Comparison of ENCODE assay signal across 15 cellular contexts in genomic region chr20:38809942-38810341, GRCh38. TPM values are rescaled to one million over a fixed set of nuclear protein-coding genes. Genes with fewer than 3 reads are reported as not detected.
A peak's percentile ranks its signal among the peaks of the same experiment; 100 is the strongest.
DNase-seq lines count a peak whose midpoint lies in the region; ATAC-seq and TF ChIP-seq lines count a peak whose summit lies in the region.
"Had no signal": no experiment of that assay in that cellular context is flagged by ENCODE, and none has a peak within 500 bp of the region (broad histone marks: within the 10 kb centered on the region; RNA-seq: fewer than 3 reads in every experiment).

No MANE protein-coding gene starts in this region.

- H3K27ac Mint-ChIP-seq in natural killer cell treated with Interleukin-12 subunit alpha and Interleukin-12 subunit beta and Interleukin-15 and Interleukin-18, amount 100 ng/mL, for 72 hours = peak overlapping the region; percentile 90
- peak overlapping the region in 1 of 2 donors; percentile 83 for H3K27ac Mint-ChIP-seq in natural killer cell
- H3K27ac Mint-ChIP-seq in activated T-helper 2 cell treated with anti-CD3 and anti-CD28 coated beads, Interferon-gamma antibody, Interleukin-2, Interleukin-4, amounts not matched to agents 10 μg/mL and 5 μg/mL and 100 μg/mL, durations not matched to agents 14 hours and 24 hours and 36 hours = peak overlapping the region; percentile 43
- peak overlapping the region; percentile 84 for H3K27ac Mint-ChIP-seq in stimulated activated memory B cell treated with anti-CD40 and anti-IgM and Interleukin-4, amounts not matched to agents 10 μg/mL and 1 μg/mL and 100 μg/mL, for 72 hours

- no peak for TF ChIP-seq CTCF in natural killer cell (IDR thresholded peaks at IDR 0.05)
- no peak for TF ChIP-seq CTCF in GM20000 (IDR thresholded peaks at IDR 0.05; ENCODE audit: extremely low read depth, missing control alignments)

- no peaks in the 10 kb centered on the region for H3K9me3 Mint-ChIP-seq in natural killer cell treated with Interleukin-12 subunit alpha and Interleukin-12 subunit beta and Interleukin-15 and Interleukin-18, amount 100 ng/mL, for 72 hours
- H3K9me3 Mint-ChIP-seq in natural killer cell = no peaks in the 10 kb centered on the region
- no peaks in the 10 kb centered on the region for H3K9me3 Mint-ChIP-seq in activated T-helper 2 cell treated with anti-CD3 and anti-CD28 coated beads, Interferon-gamma antibody, Interleukin-2, Interleukin-4, amounts not matched to agents 10 μg/mL and 5 μg/mL and 100 μg/mL, durations not matched to agents 14 hours and 24 hours and 36 hours
- no peaks in the 10 kb centered on the region for H3K9me3 Mint-ChIP-seq in stimulated activated memory B cell treated with anti-CD40 and anti-IgM and Interleukin-4, amounts not matched to agents 10 μg/mL and 1 μg/mL and 100 μg/mL, for 72 hours
- H3K9me3 Mint-ChIP-seq: activated naive CD4-positive, alpha-beta T cell treated with anti-CD3 and anti-CD28 coated beads, Interleukin-2, amount 50 U/mL, for 72 hours had no signal

- H3K4me1 Mint-ChIP-seq in natural killer cell treated with Interleukin-12 subunit alpha and Interleukin-12 subunit beta and Interleukin-15 and Interleukin-18, amount 100 ng/mL, for 72 hours (ENCODE audit: low read depth in 2 of 2) = peaks cover 59% of the 10 kb centered on the region in 2 donors
- peaks cover 78 to 80% of the 10 kb centered on the region in 2 donors for H3K4me1 Mint-ChIP-seq in natural killer cell
- H3K4me1 Mint-ChIP-seq in activated T-helper 2 cell treated with anti-CD3 and anti-CD28 coated beads, Interferon-gamma antibody, Interleukin-2, Interleukin-4, amounts not matched to agents 10 μg/mL and 5 μg/mL and 100 μg/mL, durations not matched to agents 14 hours and 24 hours and 36 hours (ENCODE audit: low read depth) = peaks cover 57% of the 10 kb centered on the region
- H3K4me1 Mint-ChIP-seq in stimulated activated memory B cell treated with anti-CD40 and anti-IgM and Interleukin-4, amounts not matched to agents 10 μg/mL and 1 μg/mL and 100 μg/mL, for 72 hours = peaks cover 84% of the 10 kb centered on the region

- DNase-seq in natural killer cell treated with Interleukin-12 subunit alpha and Interleukin-12 subunit beta and Interleukin-15 and Interleukin-18, amount 100 ng/mL, for 72 hours (ENCODE audit: low spot score) = no peak
- DNase-seq in natural killer cell (no peak), GM20000 (ENCODE audit: low spot score) (peak; percentile 47), NCI-H2227 treated with DMSO at 0.1 percent for 48 hours (lab: John Stamatoyannopoulos, UW) (no peak), NCI-H1048 (lab: John Stamatoyannopoulos, UW) (no peak)
- DNase-seq in activated T-helper 2 cell treated with anti-CD3 and anti-CD28 coated beads, Interferon-gamma antibody, Interleukin-2, Interleukin-4, amounts not matched to agents 10 μg/mL and 5 μg/mL and 100 μg/mL, durations not matched to agents 14 hours and 24 hours and 36 hours (ENCODE audit: low spot score) = no peak
- DNase-seq: body of pancreas; NCI-H1436 treated with DMSO at 0.1 percent for 48 hours; NK-92 treated with Interleukin-12 subunit alpha and Interleukin-12 subunit beta, amount 100 ng/mL, for 24 hours; stimulated activated CD4-positive, alpha-beta T cell treated with anti-CD3 and anti-CD28 coated beads, Interleukin-4, amount 100 ng/mL, for 24 hours; SW 1271; testis had no signal

- H3K27me3 Mint-ChIP-seq in natural killer cell treated with Interleukin-12 subunit alpha and Interleukin-12 subunit beta and Interleukin-15 and Interleukin-18, amount 100 ng/mL, for 72 hours = no peaks in the 10 kb centered on the region
- H3K27me3 Mint-ChIP-seq in natural killer cell (ENCODE audit: low read depth in 2 of 2) = no peaks in the 10 kb centered on the region
- no peaks in the 10 kb centered on the region for H3K27me3 Mint-ChIP-seq in activated T-helper 2 cell treated with anti-CD3 and anti-CD28 coated beads, Interferon-gamma antibody, Interleukin-2, Interleukin-4, amounts not matched to agents 10 μg/mL and 5 μg/mL and 100 μg/mL, durations not matched to agents 14 hours and 24 hours and 36 hours (ENCODE audit: low read depth)
- no peaks in the 10 kb centered on the region for H3K27me3 Mint-ChIP-seq in stimulated activated memory B cell treated with anti-CD40 and anti-IgM and Interleukin-4, amounts not matched to agents 10 μg/mL and 1 μg/mL and 100 μg/mL, for 72 hours

- no peak overlapping the region for H3K4me3 Mint-ChIP-seq in natural killer cell treated with Interleukin-12 subunit alpha and Interleukin-12 subunit beta and Interleukin-15 and Interleukin-18, amount 100 ng/mL, for 72 hours
- no peak overlapping the region for H3K4me3 Mint-ChIP-seq in natural killer cell
- H3K4me3 Mint-ChIP-seq in activated T-helper 2 cell treated with anti-CD3 and anti-CD28 coated beads, Interferon-gamma antibody, Interleukin-2, Interleukin-4, amounts not matched to agents 10 μg/mL and 5 μg/mL and 100 μg/mL, durations not matched to agents 14 hours and 24 hours and 36 hours (ENCODE audit: low read depth) = no peak overlapping the region
- peak overlapping the region; percentile 88 for H3K4me3 Mint-ChIP-seq in stimulated activated memory B cell treated with anti-CD40 and anti-IgM and Interleukin-4, amounts not matched to agents 10 μg/mL and 1 μg/mL and 100 μg/mL, for 72 hours

- peaks cover 9% of the 10 kb centered on the region for H3K36me3 Mint-ChIP-seq in natural killer cell treated with Interleukin-12 subunit alpha and Interleukin-12 subunit beta and Interleukin-15 and Interleukin-18, amount 100 ng/mL, for 72 hours
- H3K36me3 Mint-ChIP-seq in natural killer cell = peaks cover 7% of the 10 kb centered on the region
- peaks cover 71% of the 10 kb centered on the region for H3K36me3 Mint-ChIP-seq in activated T-helper 2 cell treated with anti-CD3 and anti-CD28 coated beads, Interferon-gamma antibody, Interleukin-2, Interleukin-4, amounts not matched to agents 10 μg/mL and 5 μg/mL and 100 μg/mL, durations not matched to agents 14 hours and 24 hours and 36 hours (ENCODE audit: low read depth)
- peaks cover 57% of the 10 kb centered on the region for H3K36me3 Mint-ChIP-seq in stimulated activated memory B cell treated with anti-CD40 and anti-IgM and Interleukin-4, amounts not matched to agents 10 μg/mL and 1 μg/mL and 100 μg/mL, for 72 hours

- no peak for ATAC-seq in natural killer cell treated with Interleukin-12 subunit alpha and Interleukin-12 subunit beta and Interleukin-15 and Interleukin-18, amount 100 ng/mL, for 72 hours
- no peak for ATAC-seq in natural killer cell
- no peak for ATAC-seq in stimulated activated memory B cell treated with anti-CD40 and anti-IgM and Interleukin-4, amounts not matched to agents 10 μg/mL and 1 μg/mL and 100 μg/mL, for 72 hours
- no peak for ATAC-seq in GM21723 (IDR thresholded peaks at IDR 0.05; ENCODE audit: unreplicated experiment)
- ATAC-seq: activated naive CD4-positive, alpha-beta T cell treated with anti-CD3 and anti-CD28 coated beads, Interleukin-2, amount 50 U/mL, for 72 hours; body of pancreas had no signal

- intact Hi-C loops in natural killer cell (cut with micrococcal nuclease) = no loop called here
- intact Hi-C loops in activated T-helper 2 cell treated with anti-CD3 and anti-CD28 coated beads, Interferon-gamma antibody, Interleukin-2, Interleukin-4, amounts not matched to agents 10 μg/mL and 5 μg/mL and 100 μg/mL, durations not matched to agents 14 hours and 24 hours and 36 hours (cut with micrococcal nuclease) = no loop called here

RNA-seq across cellular contexts. Expression of gene PPP1R16B, which starts 4.4 kb away (rescaled TPM):
- 100 to 1,000 TPM in 1 of 2 donors, 10 to 100 TPM in 1; 74.6 to 119 TPM for total RNA-seq in natural killer cell treated with Interleukin-12 subunit alpha and Interleukin-12 subunit beta and Interleukin-15 and Interleukin-18, amount 100 ng/mL, for 72 hours
- total RNA-seq in natural killer cell = 10 to 100 TPM; 52.0 to 62.3 (median 53.7) TPM
- total RNA-seq in activated T-helper 2 cell treated with anti-CD3 and anti-CD28 coated beads, Interferon-gamma antibody, Interleukin-2, Interleukin-4, amounts not matched to agents 10 μg/mL and 5 μg/mL and 100 μg/mL, durations not matched to agents 14 hours and 24 hours and 36 hours = 109 and 111 TPM in 2 replicates
